ENCODE assay signal across 9 cellular contexts in genomic region chr2:29293830-29294438, GRCh38.
DNase-seq lines count a peak whose midpoint lies in the region; TF ChIP-seq lines count a peak whose summit lies in the region.
"Had no signal": no experiment of that assay in that cellular context is flagged by ENCODE, and none has a peak within 500 bp of the region (broad histone marks: within the 10 kb centered on the region; RNA-seq: fewer than 3 reads in every experiment).

No MANE protein-coding gene starts in this region.

- H3K27ac Mint-ChIP-seq in Caco-2 (ENCODE audit: unreplicated experiment): no peak overlapping the region
- H3K27ac Mint-ChIP-seq in activated naive CD8-positive, alpha-beta T cell treated with anti-CD3 and anti-CD28 coated beads for 36 hours: no peak overlapping the region
- H3K27ac Mint-ChIP-seq: activated naive CD8-positive, alpha-beta T cell had no signal

- H3K36me3 ChIP-seq in Caco-2 (ENCODE audit: control insufficient read depth, insufficient read depth, low read length): no peaks in the 10 kb centered on the region

- peaks cover 27% of the 10 kb centered on the region for H3K27me3 Mint-ChIP-seq in Caco-2 (ENCODE audit: insufficient read depth, unreplicated experiment)
- peaks cover 40% of the 10 kb centered on the region for H3K27me3 Mint-ChIP-seq in activated naive CD8-positive, alpha-beta T cell treated with anti-CD3 and anti-CD28 coated beads for 36 hours

- no TSS peak for BruUV-seq in Caco-2 (replicated peaks; lab: Mats Ljungman, UMichigan)

- H3K9me3 ChIP-seq in Caco-2: no peaks in the 10 kb centered on the region

- H3K36me3 Mint-ChIP-seq in Caco-2 (ENCODE audit: insufficient read depth, unreplicated experiment): no peaks in the 10 kb centered on the region
- H3K36me3 Mint-ChIP-seq in activated naive CD8-positive, alpha-beta T cell treated with anti-CD3 and anti-CD28 coated beads for 36 hours: no peaks in the 10 kb centered on the region
- H3K36me3 Mint-ChIP-seq: activated naive CD8-positive, alpha-beta T cell had no signal

- intact Hi-C loops in Caco-2 (cut with micrococcal nuclease; ENCODE audit: unreplicated experiment): no loop called here

- no peaks in the 10 kb centered on the region for H3K4me1 ChIP-seq in Caco-2

- no peak overlapping the region for H3K4me3 Mint-ChIP-seq in Caco-2 (ENCODE audit: unreplicated experiment)
- H3K4me3 Mint-ChIP-seq in activated naive CD8-positive, alpha-beta T cell treated with anti-CD3 and anti-CD28 coated beads for 36 hours: no peak overlapping the region
- H3K4me3 Mint-ChIP-seq: activated naive CD8-positive, alpha-beta T cell had no signal

- H3K4me1 Mint-ChIP-seq in Caco-2 (ENCODE audit: low read depth, unreplicated experiment): no peaks in the 10 kb centered on the region
- H3K4me1 Mint-ChIP-seq in activated naive CD8-positive, alpha-beta T cell treated with anti-CD3 and anti-CD28 coated beads for 36 hours: no peaks in the 10 kb centered on the region

- POLR2A ChIA-PET in Caco-2 (lab: Charles Lee): no interaction called here

- H3K27me3 ChIP-seq in Caco-2 (replicated peaks; ENCODE audit: control insufficient read depth, insufficient read depth, low read length): no peaks in the 10 kb centered on the region

- TF ChIP-seq CTCF in Caco-2 (IDR thresholded peaks at IDR 0.05; ENCODE audit: insufficient read depth in 1 of 2, low read depth in 1 of 2, low read length in 1 of 2, severe bottlenecking in 1 of 2, unreplicated experiment in 1 of 2): no peak

- no peak overlapping the region for H3K4me3 ChIP-seq in Caco-2 (ENCODE audit: low read depth, low read length)

- CTCF ChIA-PET in Caco-2 (lab: Charles Lee): interaction anchor here (0.6 to 1.3 kb wide), 2 partner anchors 15 to 55 kb away, joined by 3 read pairs; no protein-coding TSS in a partner anchor

- peak; percentile 49 to 75 for DNase-seq in Caco-2
- peak; percentile 29 for DNase-seq in HT1080 (ENCODE audit: low read depth)
- peak; percentile 14 for DNase-seq in activated naive CD8-positive, alpha-beta T cell treated with anti-CD3 and anti-CD28 coated beads for 36 hours
- peak; percentile 73 for DNase-seq in islet precursor cell
- no peak for DNase-seq in NCI-H1694 (lab: John Stamatoyannopoulos, UW)
- DNase-seq in caudate nucleus (lab: John Stamatoyannopoulos, UW): no peak
- no peak for DNase-seq in hypothalamus (lab: John Stamatoyannopoulos, UW)
- DNase-seq in DMS153 treated with DMSO at 0.1 percent for 48 hours (lab: John Stamatoyannopoulos, UW; ENCODE audit: unreplicated experiment): no peak

- no peak overlapping the region for H3K27ac ChIP-seq in caudate nucleus (ENCODE audit: low read depth, low read length)

- no peaks in the 10 kb centered on the region for H3K9me3 Mint-ChIP-seq in Caco-2 (ENCODE audit: unreplicated experiment)
- H3K9me3 Mint-ChIP-seq in activated naive CD8-positive, alpha-beta T cell treated with anti-CD3 and anti-CD28 coated beads for 36 hours: no peaks in the 10 kb centered on the region

Comparison
In these comparisons a context has a peak if more than half of its experiments do, and no peak if none do; other contexts are left out.
1. DNase-seq: peak in Caco-2 (2 of 2), HT1080 (single experiment), activated naive CD8-positive, alpha-beta T cell treated with anti-CD3 and anti-CD28 coated beads for 36 hours (single experiment) and islet precursor cell (single experiment); none in NCI-H1694 (single experiment), caudate nucleus (0 of 61), hypothalamus (0 of 51) and DMS153 treated with DMSO at 0.1 percent for 48 hours (single experiment).